ENCODE assay signal across 13 cellular contexts in genomic region chr13:111966969-111967368, GRCh38.
DNase-seq lines count a peak whose midpoint lies in the region; ATAC-seq and TF ChIP-seq lines count a peak whose summit lies in the region.
"Had no signal": no experiment of that assay in that cellular context is flagged by ENCODE, and none has a peak within 500 bp of the region (broad histone marks: within the 10 kb centered on the region; RNA-seq: fewer than 3 reads in every experiment).

No MANE protein-coding gene starts in this region.

- no peak for TF ChIP-seq EP300 in sigmoid colon (IDR thresholded peaks at IDR 0.05)

- peaks cover 0 to 32% (median 16%) of the 10 kb centered on the region in 3 donors for H3K27me3 ChIP-seq in sigmoid colon
- H3K27me3 ChIP-seq in CD8-positive, alpha-beta memory T cell (ENCODE audit: insufficient read depth, low read length, poor library complexity, severe bottlenecking), result no peaks in the 10 kb centered on the region

- no peak for ATAC-seq in HG03097 (IDR thresholded peaks at IDR 0.05; ENCODE audit: low FRiP score, unreplicated experiment)
- ATAC-seq: HCT116 had no signal

- no peak overlapping the region for H3K4me3 Mint-ChIP-seq in glutamatergic neuron (ENCODE audit: unreplicated experiment)
- peak overlapping the region in 1 of 7 donors; percentile 6 for H3K4me3 Mint-ChIP-seq in CD8-positive, alpha-beta memory T cell
- H3K4me3 Mint-ChIP-seq: B cell; CD4-positive, alpha-beta T cell had no signal

- H3K4me1 ChIP-seq in sigmoid colon, result no peaks in the 10 kb centered on the region
- no peaks in the 10 kb centered on the region for H3K4me1 ChIP-seq in CD8-positive, alpha-beta memory T cell (ENCODE audit: insufficient read depth, low read length)

- H3K36me3 Mint-ChIP-seq in glutamatergic neuron (ENCODE audit: unreplicated experiment), result no peaks in the 10 kb centered on the region
- no peaks in the 10 kb centered on the region for H3K36me3 Mint-ChIP-seq in CD8-positive, alpha-beta memory T cell

- no peaks in the 10 kb centered on the region for H3K9me3 Mint-ChIP-seq in glutamatergic neuron (ENCODE audit: unreplicated experiment)
- no peaks in the 10 kb centered on the region for H3K9me3 Mint-ChIP-seq in CD8-positive, alpha-beta memory T cell
- H3K9me3 Mint-ChIP-seq: CD4-positive, alpha-beta T cell had no signal

- 79 to 84% methylated on average over 7 of the region's 7 CpGs for WGBS in sigmoid colon, 2 donors

- TF ChIP-seq POLR2A in sigmoid colon (IDR thresholded peaks at IDR 0.05), result no peak

- no peaks in the 10 kb centered on the region for H3K9me3 ChIP-seq in sigmoid colon
- H3K9me3 ChIP-seq in CD8-positive, alpha-beta memory T cell (ENCODE audit: low read length), result no peaks in the 10 kb centered on the region

- peaks cover 2% of the 10 kb centered on the region for H3K27me3 Mint-ChIP-seq in glutamatergic neuron (ENCODE audit: unreplicated experiment)
- H3K27me3 Mint-ChIP-seq in CD8-positive, alpha-beta memory T cell, result peaks cover 4 to 5% of the 10 kb centered on the region in 2 donors

- H3K4me3 ChIP-seq in sigmoid colon, result no peak overlapping the region
- no peak overlapping the region for H3K4me3 ChIP-seq in CD8-positive, alpha-beta memory T cell (ENCODE audit: low read length)

- TF ChIP-seq CTCF in VCaP (conservative IDR thresholded peaks at IDR 0.05) (0 out of 2 replicates have a peak, but pooled peaks have one; percentile 2), glutamatergic neuron (IDR thresholded peaks at IDR 0.05; ENCODE audit: partially characterized antibody, unreplicated experiment) (no peak), sigmoid colon (IDR thresholded peaks at IDR 0.05) (no peak)

- peaks cover 12% of the 10 kb centered on the region for H3K4me1 Mint-ChIP-seq in glutamatergic neuron (ENCODE audit: low read depth, unreplicated experiment)
- H3K4me1 Mint-ChIP-seq in CD8-positive, alpha-beta memory T cell, result no peaks in the 10 kb centered on the region
- H3K4me1 Mint-ChIP-seq: B cell had no signal

- intact Hi-C loops in sigmoid colon (cut with DNase I), result no loop called here

- no peaks in the 10 kb centered on the region for H3K36me3 ChIP-seq in sigmoid colon
- no peaks in the 10 kb centered on the region for H3K36me3 ChIP-seq in CD8-positive, alpha-beta memory T cell (ENCODE audit: insufficient read depth, low read length)

- no peak overlapping the region for H3K27ac Mint-ChIP-seq in glutamatergic neuron (ENCODE audit: unreplicated experiment)
- H3K27ac Mint-ChIP-seq in CD8-positive, alpha-beta memory T cell, result no peak overlapping the region
- H3K27ac Mint-ChIP-seq: B cell; CD4-positive, alpha-beta T cell had no signal

- POLR2A ChIA-PET in CD8-positive, alpha-beta memory T cell (lab: Charles Lee), result no interaction called here

- H3K27ac ChIP-seq in VCaP, result no peak overlapping the region
- H3K27ac ChIP-seq in caudate nucleus (ENCODE audit: low read depth, low read length), result peak overlapping the region; percentile 9
- H3K27ac ChIP-seq in sigmoid colon, result no peak overlapping the region
- no peak overlapping the region for H3K27ac ChIP-seq in CD8-positive, alpha-beta memory T cell (ENCODE audit: low read depth, low read length)

- CTCF ChIA-PET in CD8-positive, alpha-beta memory T cell (lab: Charles Lee), result no interaction called here

- DNase-seq in caudate nucleus (lab: John Stamatoyannopoulos, UW) (no peak), glutamatergic neuron (peak; percentile 54), sigmoid colon (peak; percentile 37), NCI-H82 (lab: John Stamatoyannopoulos, UW) (no peak)
- DNase-seq in CD8-positive, alpha-beta memory T cell, result no peak
- DNase-seq: CD4-positive, alpha-beta T cell; COR-L47; DMS53; GF-D8 had no signal

Comparison
In these comparisons a context has a peak if more than half of its experiments do, and no peak if none do; other contexts are left out.
1. DNase-seq: peak in glutamatergic neuron (single experiment) and sigmoid colon (single experiment); none in caudate nucleus (0 of 61), CD8-positive, alpha-beta memory T cell (0 of 5) and NCI-H82 (single experiment).